Comparison of ENCODE assay signal across 17 cellular contexts in the genomic region with DNA sequence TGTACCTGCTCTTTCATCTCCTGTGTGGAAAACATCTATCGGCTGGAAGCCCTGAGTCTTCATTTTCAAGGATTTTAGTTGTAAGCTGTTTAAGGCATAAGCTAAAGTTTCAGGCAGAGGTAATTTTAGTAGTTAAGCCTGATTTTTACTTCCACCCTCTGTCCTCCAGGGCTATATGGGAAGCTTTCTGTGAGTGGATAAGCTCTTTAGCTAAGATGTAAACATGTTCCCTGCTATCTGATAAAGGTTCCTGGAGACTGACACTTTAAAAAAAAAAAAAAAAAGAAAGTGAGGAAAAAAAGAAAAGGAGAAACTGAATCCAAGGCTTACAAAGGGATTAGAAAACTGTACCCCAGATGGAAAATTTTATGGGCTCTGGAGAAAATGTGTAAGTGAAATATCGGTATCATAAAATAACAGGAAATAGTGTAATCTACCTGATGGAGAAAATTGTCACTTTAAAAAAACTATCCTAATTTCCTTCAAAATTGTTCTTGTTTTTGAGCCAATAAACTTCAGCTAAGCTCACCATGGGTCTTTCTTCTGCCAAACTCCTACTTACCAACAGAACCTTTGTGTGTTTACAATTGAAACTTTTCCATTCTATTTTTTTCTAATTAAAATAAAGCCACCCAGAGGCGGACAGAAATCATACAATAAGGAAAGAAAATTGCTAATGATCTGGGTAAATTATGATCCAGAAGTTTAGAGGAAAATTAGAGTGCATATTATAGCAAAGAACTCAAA.
"Had no signal": no experiment of that assay in that cellular context is flagged by ENCODE, and none has a peak within 500 bp of the region (broad histone marks: within the 10 kb centered on the region; RNA-seq: fewer than 3 reads in every experiment).

No MANE protein-coding gene starts in this region.

- H3K36me3 ChIP-seq: breast epithelium, esophagus muscularis mucosa, right atrium auricular region, transverse colon had no signal

- H3K4me3 ChIP-seq: breast epithelium, dorsolateral prefrontal cortex, esophagus muscularis mucosa, right atrium auricular region, skin epidermis, transverse colon had no signal

- H3K9me3 ChIP-seq: breast epithelium, esophagus muscularis mucosa, right atrium auricular region, transverse colon had no signal

- FAIRE-seq: endometrium, islet of Langerhans had no signal

- H3K27me3 ChIP-seq: breast epithelium, esophagus muscularis mucosa, right atrium auricular region, transverse colon had no signal

- H3K9me3 Mint-ChIP-seq: activated T-cell treated with anti-CD3 and anti-CD28 coated beads, Interleukin-2, amount 50 U/mL, for 24 hours; stimulated activated naive B cell treated with anti-CD40 and anti-IgM and Interleukin-4, amounts not matched to agents 10 μg/mL and 1 μg/mL and 100 μg/mL, for 72 hours had no signal

- H3K36me3 Mint-ChIP-seq: activated CD8-positive, alpha-beta memory T cell treated with anti-CD3 and anti-CD28 coated beads, Interleukin-2, amount 10 ng/mL, durations not matched to agents 7 days and 5 days; activated naive CD8-positive, alpha-beta T cell; stimulated activated naive B cell treated with anti-CD40 and anti-IgM and Interleukin-4, amounts not matched to agents 10 μg/mL and 1 μg/mL and 100 μg/mL, for 72 hours had no signal

- DNase-seq: activated CD4-positive, alpha-beta T cell treated with anti-CD3 and anti-CD28 coated beads for 1 hour; activated CD4-positive, alpha-beta T cell treated with anti-CD3 and anti-CD28 coated beads, Interleukin-2, amount 50 U/mL, for 48 hours; activated CD8-positive, alpha-beta memory T cell treated with anti-CD3 and anti-CD28 coated beads, Interleukin-2, amount 10 ng/mL, durations not matched to agents 7 days and 5 days; activated effector memory CD4-positive, alpha-beta T cell treated with Interleukin-2 at 50 U/mL for 16 hours; activated T-cell treated with anti-CD3 and anti-CD28 coated beads, Interleukin-2, amount 50 U/mL, for 24 hours; dorsolateral prefrontal cortex; foreskin fibroblast; head of caudate nucleus; stimulated activated naive B cell treated with anti-CD40 and anti-IgM and Interleukin-4, amounts not matched to agents 10 μg/mL and 1 μg/mL and 100 μg/mL, for 72 hours; transverse colon had no signal

- H3K27ac Mint-ChIP-seq: activated CD8-positive, alpha-beta memory T cell treated with anti-CD3 and anti-CD28 coated beads, Interleukin-2, amount 10 ng/mL, durations not matched to agents 7 days and 5 days; activated naive CD8-positive, alpha-beta T cell; activated T-cell treated with anti-CD3 and anti-CD28 coated beads, Interleukin-2, amount 50 U/mL, for 24 hours; stimulated activated naive B cell treated with anti-CD40 and anti-IgM and Interleukin-4, amounts not matched to agents 10 μg/mL and 1 μg/mL and 100 μg/mL, for 72 hours had no signal

- H3K4me1 Mint-ChIP-seq: activated CD8-positive, alpha-beta memory T cell treated with anti-CD3 and anti-CD28 coated beads, Interleukin-2, amount 10 ng/mL, durations not matched to agents 7 days and 5 days; stimulated activated naive B cell treated with anti-CD40 and anti-IgM and Interleukin-4, amounts not matched to agents 10 μg/mL and 1 μg/mL and 100 μg/mL, for 72 hours had no signal

- H3K27ac ChIP-seq: breast epithelium, dorsolateral prefrontal cortex, esophagus muscularis mucosa, right atrium auricular region, skin epidermis, transverse colon had no signal

- H3K4me1 ChIP-seq: breast epithelium, esophagus muscularis mucosa, right atrium auricular region, transverse colon had no signal

- ATAC-seq: activated CD8-positive, alpha-beta memory T cell treated with anti-CD3 and anti-CD28 coated beads, Interleukin-2, amount 10 ng/mL, durations not matched to agents 7 days and 5 days; stimulated activated naive B cell treated with anti-CD40 and anti-IgM and Interleukin-4, amounts not matched to agents 10 μg/mL and 1 μg/mL and 100 μg/mL, for 72 hours had no signal

- H3K27me3 Mint-ChIP-seq: activated naive CD8-positive, alpha-beta T cell had no signal

- H3K4me3 Mint-ChIP-seq: activated CD8-positive, alpha-beta memory T cell treated with anti-CD3 and anti-CD28 coated beads, Interleukin-2, amount 10 ng/mL, durations not matched to agents 7 days and 5 days; activated naive CD8-positive, alpha-beta T cell; activated T-cell treated with anti-CD3 and anti-CD28 coated beads, Interleukin-2, amount 50 U/mL, for 24 hours; stimulated activated naive B cell treated with anti-CD40 and anti-IgM and Interleukin-4, amounts not matched to agents 10 μg/mL and 1 μg/mL and 100 μg/mL, for 72 hours had no signal
